In genomic region chr11:45147017-45147728, GRCh38 we compare ENCODE assay signal across 8 cellular contexts. TPM values are rescaled to one million over a fixed set of nuclear protein-coding genes. Genes with fewer than 3 reads are reported as not detected.
DNase-seq lines count a peak whose midpoint lies in the region; ATAC-seq and TF ChIP-seq lines count a peak whose summit lies in the region.

No MANE protein-coding gene starts in this region.

- H3K4me3 ChIP-seq in AG04449 (ENCODE audit: low read depth, low read length) (peak overlapping the region; percentile 77), WERI-Rb-1 (ENCODE audit: low read depth, low read length) (peak overlapping the region; percentile 70), breast epithelium (peak overlapping the region; percentile 74 to 80 (median 75)), iPS-18c (ENCODE audit: insufficient read depth, low read depth, low read length) (peak overlapping the region; percentile 82), skeletal muscle satellite cell (ENCODE audit: low read length) (peak overlapping the region; percentile 84)

- TF ChIP-seq POLR2A in breast epithelium (IDR thresholded peaks at IDR 0.05): no peak

- TF ChIP-seq CTCF in AG04449 (IDR thresholded peaks at IDR 0.05; ENCODE audit: insufficient read depth, low read length, missing control alignments) (no peak), WERI-Rb-1 (IDR thresholded peaks at IDR 0.05; ENCODE audit: low read depth, low read length) (no peak), breast epithelium (IDR thresholded peaks at IDR 0.05) (no peak)

- CTCF ChIA-PET in AG04449 (lab: Yijun Ruan, JAX): no interaction called here

- POLR2A ChIA-PET in AG04449 (lab: Yijun Ruan, JAX): interaction anchor here (0.9 kb wide), 1 partner anchor 11 kb away, joined by 3 read pairs; no protein-coding TSS in a partner anchor

- peak overlapping the region; percentile 96 for H3K4me2 ChIP-seq in skeletal muscle satellite cell (ENCODE audit: low read length)

- H3K9me3 ChIP-seq in WERI-Rb-1 (ENCODE audit: severe bottlenecking) (peaks cover 4% of the 10 kb centered on the region), breast epithelium (no peaks in the 10 kb centered on the region), iPS-18c (ENCODE audit: control insufficient read depth, insufficient read depth, low read length) (peaks cover 2% of the 10 kb centered on the region), skeletal muscle satellite cell (replicated peaks; ENCODE audit: low read length) (no peaks in the 10 kb centered on the region)

- intact Hi-C loops in breast epithelium (cut with DNase I; ENCODE audit: low total_unique reads): no loop called here

- H3K27me3 ChIP-seq in WERI-Rb-1 (ENCODE audit: insufficient read depth, low read depth, severe bottlenecking) (peaks cover 3% of the 10 kb centered on the region), breast epithelium (no peaks in the 10 kb centered on the region), skeletal muscle satellite cell (ENCODE audit: control insufficient read depth, insufficient read depth, low read length) (peaks cover 17% of the 10 kb centered on the region)

- peak; percentile 61 for DNase-seq in AG04449 (ENCODE audit: low read depth, low spot score)
- peak; percentile 72 for DNase-seq in NCI-H2196 treated with DMSO at 0.1 percent for 48 hours (lab: John Stamatoyannopoulos, UW; ENCODE audit: unreplicated experiment)
- peak; percentile 96 for DNase-seq in WERI-Rb-1
- DNase-seq in breast epithelium (ENCODE audit: low spot score in 2 of 2): peak; percentile 90 to 94

- H3K36me3 ChIP-seq in WERI-Rb-1 (no peaks in the 10 kb centered on the region), breast epithelium (no peaks in the 10 kb centered on the region), skeletal muscle satellite cell (ENCODE audit: insufficient read depth, low read length) (no peaks in the 10 kb centered on the region)

- H3K9ac ChIP-seq in skeletal muscle satellite cell (ENCODE audit: low read depth, low read length): peak overlapping the region; percentile 82

- peaks cover 0 to 5% of the 10 kb centered on the region in 2 donors for H3K4me1 ChIP-seq in breast epithelium
- H3K4me1 ChIP-seq in skeletal muscle satellite cell (ENCODE audit: control insufficient read depth, insufficient read depth, low read length): peaks cover 14% of the 10 kb centered on the region

- ATAC-seq in GM18907 (IDR thresholded peaks at IDR 0.05; ENCODE audit: unreplicated experiment): peak; percentile 99
- ATAC-seq in HG03139 (IDR thresholded peaks at IDR 0.05; ENCODE audit: unreplicated experiment): peak; percentile 98

- peak overlapping the region; percentile 82 for H3K27ac ChIP-seq in WERI-Rb-1
- H3K27ac ChIP-seq in breast epithelium: peak overlapping the region; percentile 86 to 98

RNA-seq across cellular contexts. Expression of gene PRDM11, which starts 0.7 kb away (rescaled TPM):
- 10 to 100 TPM in 2 of 3 donors, 1 to 10 TPM in 1; 6.9 to 10.9 (median 10.8) TPM for total RNA-seq in breast epithelium
- 1.8 and 2.4 TPM in 2 replicates for total RNA-seq in skeletal muscle satellite cell (2012; rRNA removed)

Comparison
In these comparisons a context has a peak if more than half of its experiments do, and no peak if none do; other contexts are left out.
1. Peak in every context shown above with its lines: DNase-seq, ATAC-seq, H3K4me3 ChIP-seq and H3K27ac ChIP-seq.